Comparison of ENCODE assay signal across 8 cellular contexts in genomic region chr6:33080127-33081089, GRCh38. TPM values are rescaled to one million over a fixed set of nuclear protein-coding genes. Genes with fewer than 3 reads are reported as not detected.
DNase-seq lines count a peak whose midpoint lies in the region; ATAC-seq and TF ChIP-seq lines count a peak whose summit lies in the region.

No MANE protein-coding gene starts in this region.

- H3K4me3 ChIP-seq in GM08714 (ENCODE audit: low read length) (peak overlapping the region; percentile 35; the same call in 1 of the 2 replicates), cardiac muscle cell (peak overlapping the region; percentile 16), neuronal stem cell (ENCODE audit: low read length in 2 of 2) (peak overlapping the region; percentile 53 to 85)

- H3K4ac ChIP-seq in neuronal stem cell (ENCODE audit: low read length): no peak overlapping the region

- no peaks in the 10 kb centered on the region for H3K9me3 ChIP-seq in cardiac muscle cell (ENCODE audit: low read depth)
- H3K9me3 ChIP-seq in neuronal stem cell (replicated peaks in 1 of 2; ENCODE audit: control insufficient read depth in 2 of 2, insufficient read depth in 1 of 2, low read depth in 1 of 2, low read length in 2 of 2): no peaks in the 10 kb centered on the region

- H3K36me3 Mint-ChIP-seq in activated CD8-positive, alpha-beta T cell treated with anti-CD3 and anti-CD28 coated beads for 36 hours (ENCODE audit: low read depth): no peaks in the 10 kb centered on the region

- peak overlapping the region; percentile 93 for H2AFZ ChIP-seq in neuronal stem cell (ENCODE audit: low read length)

- no peak overlapping the region for H2BK12ac ChIP-seq in neuronal stem cell (ENCODE audit: low read length)

- peak overlapping the region; percentile 56 for H3K23ac ChIP-seq in neuronal stem cell (ENCODE audit: low read depth, low read length, poor library complexity)

- H3K4me2 ChIP-seq in neuronal stem cell (ENCODE audit: insufficient read depth, low read length, poor library complexity, severe bottlenecking): peak overlapping the region; percentile 74

- peak overlapping the region; percentile 34 for H4K91ac ChIP-seq in neuronal stem cell (ENCODE audit: low read depth, low read length, poor library complexity)

- no CpG with 5 or more reads among the region's 49 CpGs for WGBS in neuronal stem cell (ENCODE audit: extremely low coverage in 2 of 2, insufficient read length in 2 of 2, insufficient replicate concordance in 1 of 2), 2 donors

- H3K18ac ChIP-seq in neuronal stem cell (ENCODE audit: low read length): peak overlapping the region; percentile 94

- no peaks in the 10 kb centered on the region for H3K79me1 ChIP-seq in neuronal stem cell (ENCODE audit: low read depth, low read length)

- no peaks in the 10 kb centered on the region for H3K27me3 Mint-ChIP-seq in activated CD8-positive, alpha-beta T cell treated with anti-CD3 and anti-CD28 coated beads for 36 hours

- no peaks in the 10 kb centered on the region for H3K27me3 ChIP-seq in cardiac muscle cell
- H3K27me3 ChIP-seq in neuronal stem cell (ENCODE audit: control insufficient read depth in 3 of 3, insufficient read depth in 3 of 3, low read depth in 1 of 3, low read length in 3 of 3): peaks cover 0 to 24% (median 2%) of the 10 kb centered on the region in 3 experiments
- peaks cover 54% of the 10 kb centered on the region for H3K27me3 ChIP-seq in foreskin keratinocyte

- intact Hi-C loops in activated CD8-positive, alpha-beta T cell treated with anti-CD3 and anti-CD28 coated beads for 36 hours (cut with micrococcal nuclease): no loop called here

- DNase-seq in activated CD8-positive, alpha-beta T cell treated with anti-CD3 and anti-CD28 coated beads for 36 hours: peak; percentile 31
- DNase-seq in cardiac muscle cell (ENCODE audit: low read depth in 1 of 2, low spot score in 1 of 2) (peak; percentile 58 to 82), neuronal stem cell (ENCODE audit: low spot score) (peak; percentile 65), inferior parietal cortex (ENCODE audit: extremely low spot score) (no peak), NCI-H1048 (lab: John Stamatoyannopoulos, UW) (no peak), foreskin keratinocyte (no peak), NCI-H2081 (lab: John Stamatoyannopoulos, UW) (no peak)

- peak overlapping the region; percentile 85 for H3K9ac ChIP-seq in neuronal stem cell (ENCODE audit: low read depth, low read length, poor library complexity)

- H2BK5ac ChIP-seq in neuronal stem cell (ENCODE audit: low read length): peak overlapping the region; percentile 27

- ATAC-seq in activated CD8-positive, alpha-beta T cell treated with anti-CD3 and anti-CD28 coated beads for 36 hours: no peak
- no peak for ATAC-seq in foreskin keratinocyte

- no peaks in the 10 kb centered on the region for H3K9me3 Mint-ChIP-seq in activated CD8-positive, alpha-beta T cell treated with anti-CD3 and anti-CD28 coated beads for 36 hours

- H3K4me1 ChIP-seq in cardiac muscle cell (ENCODE audit: low read depth) (no peaks in the 10 kb centered on the region), neuronal stem cell (ENCODE audit: control insufficient read depth in 2 of 2, insufficient read depth in 1 of 2, low read depth in 1 of 2, low read length in 2 of 2) (peaks cover 0 to 5% of the 10 kb centered on the region in 2 donors), foreskin keratinocyte (no peaks in the 10 kb centered on the region)

- H3K14ac ChIP-seq in neuronal stem cell (ENCODE audit: low read length): no peak overlapping the region

- H3K4me3 Mint-ChIP-seq in activated CD8-positive, alpha-beta T cell treated with anti-CD3 and anti-CD28 coated beads for 36 hours: peak overlapping the region; percentile 71

- H3K27ac ChIP-seq in cardiac muscle cell (no peak overlapping the region), neuronal stem cell (replicated peaks; ENCODE audit: low read length) (peak overlapping the region; percentile 24), foreskin keratinocyte (no peak overlapping the region)

- H4K8ac ChIP-seq in neuronal stem cell (ENCODE audit: low read depth, low read length): no peak overlapping the region

- peak overlapping the region; percentile 50 for H2BK15ac ChIP-seq in neuronal stem cell (ENCODE audit: low read length)

- peak overlapping the region; percentile 59 for H2AK5ac ChIP-seq in neuronal stem cell (ENCODE audit: low read depth, low read length)

- no peak for TF ChIP-seq CTCF in activated CD8-positive, alpha-beta T cell treated with anti-CD3 and anti-CD28 coated beads for 36 hours (IDR thresholded peaks at IDR 0.05)
- TF ChIP-seq CTCF in cardiac muscle cell (IDR thresholded peaks at IDR 0.05; ENCODE audit: low read depth, low read length): no peak
- no peak for TF ChIP-seq CTCF in foreskin keratinocyte (conservative IDR thresholded peaks at IDR 0.05)

- H3K27ac Mint-ChIP-seq in activated CD8-positive, alpha-beta T cell treated with anti-CD3 and anti-CD28 coated beads for 36 hours: peak overlapping the region; percentile 28

- POLR2A ChIA-PET in activated CD8-positive, alpha-beta T cell treated with anti-CD3 and anti-CD28 coated beads for 36 hours (lab: Charles Lee): interaction anchor here (0.8 to 0.9 kb wide), 2 partner anchors 10 to 69 kb away, joined by 3 read pairs; no protein-coding TSS in a partner anchor

- H3K4me1 Mint-ChIP-seq in activated CD8-positive, alpha-beta T cell treated with anti-CD3 and anti-CD28 coated beads for 36 hours (ENCODE audit: low read depth): peaks cover 44% of the 10 kb centered on the region

- H3K36me3 ChIP-seq in cardiac muscle cell (no peaks in the 10 kb centered on the region), neuronal stem cell (replicated peaks in 1 of 2; ENCODE audit: control insufficient read depth in 2 of 2, insufficient read depth in 2 of 2, low read length in 2 of 2) (peaks cover 3 to 11% of the 10 kb centered on the region in 2 donors)

- no peak overlapping the region for H2BK120ac ChIP-seq in neuronal stem cell (ENCODE audit: low read depth, low read length)

- CTCF ChIA-PET in activated CD8-positive, alpha-beta T cell treated with anti-CD3 and anti-CD28 coated beads for 36 hours (lab: Charles Lee): interaction anchor here (0.8 to 2.6 kb wide), 4 partner anchors 8 to 118 kb away, joined by 3 to 7 read pairs (median 4); no protein-coding TSS in a partner anchor

RNA-seq across cellular contexts. Expression of gene HLA-DPB1, which starts 4.6 kb away (rescaled TPM):
- 10 to 100 TPM; 12.3 to 14.8 TPM for total RNA-seq in activated CD8-positive, alpha-beta T cell treated with anti-CD3 and anti-CD28 coated beads for 36 hours
- total RNA-seq in cardiac muscle cell (14.3 and 26.1 TPM in 2 replicates), foreskin keratinocyte (2.7 TPM in 1 of 2 replicates, not detected in the other)
- polyA plus RNA-seq in cardiac muscle cell (8.6 and 11.1 TPM in 2 replicates), foreskin keratinocyte (3.7 TPM in 1 of 2 replicates, not detected in the other)
- 45.7 TPM for polyA plus RNA-seq in neuronal stem cell (2013, experiment 1 of 2)
- polyA plus RNA-seq in neuronal stem cell (2013, experiment 2 of 2): 42.1 TPM

RNA-seq across cellular contexts. Expression of gene HLA-DPA1, which starts 7.0 kb away (rescaled TPM):
- 10 to 100 TPM; 27.6 to 27.9 TPM for total RNA-seq in activated CD8-positive, alpha-beta T cell treated with anti-CD3 and anti-CD28 coated beads for 36 hours
- total RNA-seq in cardiac muscle cell (0.21 and 1.1 TPM in 2 replicates), foreskin keratinocyte (0.46 TPM in 1 of 2 replicates, not detected in the other)
- polyA plus RNA-seq in cardiac muscle cell (1.2 and 1.9 TPM in 2 replicates), foreskin keratinocyte (0.03 and 0.81 TPM in 2 replicates)
- 2.2 TPM for polyA plus RNA-seq in neuronal stem cell (2013, experiment 1 of 2)
- 2.2 TPM for polyA plus RNA-seq in neuronal stem cell (2013, experiment 2 of 2)

Comparison
In these comparisons a context has a peak if more than half of its experiments do, and no peak if none do; other contexts are left out.
1. H3K4me3 ChIP-seq: peak in every context shown above with its lines; median percentile 69 in neuronal stem cell; 35 in GM08714; 16 in cardiac muscle cell.
2. DNase-seq: peak in activated CD8-positive, alpha-beta T cell treated with anti-CD3 and anti-CD28 coated beads for 36 hours (single experiment), cardiac muscle cell (2 of 2) and neuronal stem cell (single experiment); none in inferior parietal cortex (single experiment), NCI-H1048 (single experiment), foreskin keratinocyte (0 of 2) and NCI-H2081 (0 of 2).
3. RNA of gene HLA-DPA1, which starts 7.0 kb away (total RNA-seq): 27.6 to 27.9 TPM in activated CD8-positive, alpha-beta T cell treated with anti-CD3 and anti-CD28 coated beads for 36 hours; 0.46 TPM in foreskin keratinocyte and 0.21 to 1.1 TPM in cardiac muscle cell; every median in the first group is over 10 times any median in the second.